ENCODE assay signal across 1 cellular context in the genomic region with DNA sequence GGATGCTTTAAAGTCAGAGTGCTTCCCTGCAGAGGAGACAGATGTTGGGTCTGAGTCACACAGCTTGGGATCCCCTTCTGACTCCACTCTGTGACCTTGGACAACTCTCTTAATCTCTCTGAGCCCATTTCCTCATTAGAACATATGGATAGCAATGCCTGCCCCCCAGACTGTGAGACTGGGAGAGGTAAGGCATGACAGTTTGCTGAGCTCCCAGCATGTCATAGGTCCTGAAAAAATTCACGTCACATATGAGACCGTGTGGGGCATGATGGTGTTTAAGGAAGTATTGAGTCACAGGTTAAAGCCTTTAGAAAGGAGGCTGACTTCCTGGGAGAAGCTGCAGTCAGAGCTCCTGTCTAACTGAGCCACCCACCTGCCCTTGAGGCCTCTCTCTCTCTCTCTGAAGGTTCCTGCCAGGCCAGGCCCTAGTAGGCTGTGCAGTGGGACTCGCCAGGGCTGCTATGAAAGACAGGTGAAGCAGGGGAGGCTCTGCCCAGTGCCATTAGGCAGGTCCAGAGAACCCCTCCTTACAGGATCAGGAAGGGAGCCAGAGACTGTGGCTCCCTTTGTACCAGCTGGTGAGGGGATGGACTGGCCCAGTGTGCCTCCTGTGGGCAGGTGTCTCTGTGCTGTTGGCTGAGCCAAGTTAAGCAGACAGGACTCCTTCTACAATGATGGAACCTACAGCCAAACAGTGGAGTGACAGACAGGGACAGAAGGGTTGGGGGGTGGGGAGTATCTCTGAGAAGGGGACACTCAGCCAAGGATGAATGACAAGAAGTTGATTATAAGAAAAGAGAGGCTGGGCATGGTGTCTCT.
TF ChIP-seq lines count a peak whose summit lies in the region.

No MANE protein-coding gene starts in this region.

TF ChIP-seq in IMR-90, 13 proteins besides CTCF, POLR2A, EP300 and RAD21:
- TF ChIP-seq CHD1 (IDR thresholded peaks at IDR 0.05; ENCODE audit: low read depth, low read length): no peak
